In genomic region chr9:136564379-136564988, GRCh38 we compare ENCODE assay signal across 1 cellular context.
TF ChIP-seq lines count a peak whose summit lies in the region.

No MANE protein-coding gene starts in this region.

TF ChIP-seq in GM12878, 131 proteins besides CTCF, POLR2A, EP300 and RAD21 (continued from another document):
- TF ChIP-seq CEBPZ (IDR thresholded peaks at IDR 0.05; ENCODE audit: low read depth, low read length), result no peak
- TF ChIP-seq YBX1 (IDR thresholded peaks at IDR 0.05), result no peak
- no peak for TF ChIP-seq CBFB (IDR thresholded peaks at IDR 0.05; ENCODE audit: low read depth)
